ENCODE assay signal across 1 cellular context in the genomic region with DNA sequence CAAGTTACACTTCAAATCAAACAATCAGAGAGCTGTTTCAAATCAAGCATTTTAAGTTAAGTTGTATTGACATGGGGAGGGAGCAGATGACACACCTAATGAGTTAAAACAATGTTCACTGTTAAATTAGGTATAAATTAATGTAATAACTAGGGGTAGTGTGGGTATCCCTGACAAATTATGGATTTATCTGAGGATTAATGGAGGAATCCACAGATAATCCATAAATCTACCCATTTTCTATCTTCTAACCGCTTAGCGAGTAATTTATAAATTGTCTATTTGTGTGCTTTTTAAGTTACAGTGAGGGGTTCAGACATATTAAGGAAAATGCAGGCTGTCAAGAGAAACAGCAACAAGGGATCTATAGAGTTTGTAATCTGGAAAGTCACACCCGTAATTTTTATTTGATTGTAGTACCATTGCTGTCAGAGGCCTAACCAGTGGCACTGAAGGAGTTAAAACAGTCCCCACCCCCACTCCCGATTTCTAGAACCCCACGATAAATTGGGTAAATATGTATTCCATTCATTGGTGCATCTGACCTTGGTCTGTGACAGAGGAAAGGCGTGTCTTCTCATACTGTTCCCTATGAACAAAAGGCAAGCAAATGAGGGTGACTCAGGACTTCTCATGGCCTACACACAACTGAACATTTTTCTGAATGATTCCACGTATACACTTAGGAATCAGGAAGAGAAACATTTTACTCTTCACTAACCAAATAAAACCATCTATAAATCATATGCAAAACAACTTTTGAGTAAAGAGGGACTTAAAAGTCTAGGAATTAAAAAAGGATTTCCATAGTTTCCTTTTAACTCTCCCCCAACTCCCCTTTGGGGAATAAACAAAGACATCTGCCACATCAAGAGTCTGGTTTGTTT.
A peak's percentile ranks its signal among the peaks of the same experiment; 100 is the strongest.
TF ChIP-seq lines count a peak whose summit lies in the region.

No MANE protein-coding gene starts in this region.

TF ChIP-seq in K562, 482 proteins besides CTCF, POLR2A, EP300 and RAD21 (continued from another document and continues in another):
- TF ChIP-seq, protein P1, sequence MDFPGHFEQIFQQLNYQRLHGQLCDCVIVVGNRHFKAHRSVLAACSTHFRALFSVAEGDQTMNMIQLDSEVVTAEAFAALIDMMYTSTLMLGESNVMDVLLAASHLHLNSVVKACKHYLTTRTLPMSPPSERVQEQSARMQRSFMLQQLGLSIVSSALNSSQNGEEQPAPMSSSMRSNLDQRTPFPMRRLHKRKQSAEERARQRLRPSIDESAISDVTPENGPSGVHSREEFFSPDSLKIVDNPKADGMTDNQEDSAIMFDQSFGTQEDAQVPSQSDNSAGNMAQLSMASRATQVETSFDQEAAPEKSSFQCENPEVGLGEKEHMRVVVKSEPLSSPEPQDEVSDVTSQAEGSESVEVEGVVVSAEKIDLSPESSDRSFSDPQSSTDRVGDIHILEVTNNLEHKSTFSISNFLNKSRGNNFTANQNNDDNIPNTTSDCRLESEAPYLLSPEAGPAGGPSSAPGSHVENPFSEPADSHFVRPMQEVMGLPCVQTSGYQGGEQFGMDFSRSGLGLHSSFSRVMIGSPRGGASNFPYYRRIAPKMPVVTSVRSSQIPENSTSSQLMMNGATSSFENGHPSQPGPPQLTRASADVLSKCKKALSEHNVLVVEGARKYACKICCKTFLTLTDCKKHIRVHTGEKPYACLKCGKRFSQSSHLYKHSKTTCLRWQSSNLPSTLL (IDR thresholded peaks at IDR 0.05): no peak
- TF ChIP-seq ZC3H8 (IDR thresholded peaks at IDR 0.05): no peak
- no peak for TF ChIP-seq ETV1 (tag; conservative IDR thresholded peaks at IDR 0.05; ENCODE audit: low read depth)
- no peak for TF ChIP-seq SMC3 (conservative IDR thresholded peaks at IDR 0.05; ENCODE audit: insufficient read depth, low read depth, low read length)
- TF ChIP-seq ZNF140 (CRISPR knock-in tag; IDR thresholded peaks at IDR 0.05): no peak
- TF ChIP-seq, protein P2, sequence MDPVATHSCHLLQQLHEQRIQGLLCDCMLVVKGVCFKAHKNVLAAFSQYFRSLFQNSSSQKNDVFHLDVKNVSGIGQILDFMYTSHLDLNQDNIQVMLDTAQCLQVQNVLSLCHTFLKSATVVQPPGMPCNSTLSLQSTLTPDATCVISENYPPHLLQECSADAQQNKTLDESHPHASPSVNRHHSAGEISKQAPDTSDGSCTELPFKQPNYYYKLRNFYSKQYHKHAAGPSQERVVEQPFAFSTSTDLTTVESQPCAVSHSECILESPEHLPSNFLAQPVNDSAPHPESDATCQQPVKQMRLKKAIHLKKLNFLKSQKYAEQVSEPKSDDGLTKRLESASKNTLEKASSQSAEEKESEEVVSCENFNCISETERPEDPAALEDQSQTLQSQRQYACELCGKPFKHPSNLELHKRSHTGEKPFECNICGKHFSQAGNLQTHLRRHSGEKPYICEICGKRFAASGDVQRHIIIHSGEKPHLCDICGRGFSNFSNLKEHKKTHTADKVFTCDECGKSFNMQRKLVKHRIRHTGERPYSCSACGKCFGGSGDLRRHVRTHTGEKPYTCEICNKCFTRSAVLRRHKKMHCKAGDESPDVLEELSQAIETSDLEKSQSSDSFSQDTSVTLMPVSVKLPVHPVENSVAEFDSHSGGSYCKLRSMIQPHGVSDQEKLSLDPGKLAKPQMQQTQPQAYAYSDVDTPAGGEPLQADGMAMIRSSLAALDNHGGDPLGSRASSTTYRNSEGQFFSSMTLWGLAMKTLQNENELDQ (CRISPR knock-in tag; IDR thresholded peaks at IDR 0.05; ENCODE audit: borderline replicate concordance): no peak
- no peak for TF ChIP-seq ZNF586 (CRISPR knock-in tag; conservative IDR thresholded peaks at IDR 0.05)
- TF ChIP-seq, protein P3, sequence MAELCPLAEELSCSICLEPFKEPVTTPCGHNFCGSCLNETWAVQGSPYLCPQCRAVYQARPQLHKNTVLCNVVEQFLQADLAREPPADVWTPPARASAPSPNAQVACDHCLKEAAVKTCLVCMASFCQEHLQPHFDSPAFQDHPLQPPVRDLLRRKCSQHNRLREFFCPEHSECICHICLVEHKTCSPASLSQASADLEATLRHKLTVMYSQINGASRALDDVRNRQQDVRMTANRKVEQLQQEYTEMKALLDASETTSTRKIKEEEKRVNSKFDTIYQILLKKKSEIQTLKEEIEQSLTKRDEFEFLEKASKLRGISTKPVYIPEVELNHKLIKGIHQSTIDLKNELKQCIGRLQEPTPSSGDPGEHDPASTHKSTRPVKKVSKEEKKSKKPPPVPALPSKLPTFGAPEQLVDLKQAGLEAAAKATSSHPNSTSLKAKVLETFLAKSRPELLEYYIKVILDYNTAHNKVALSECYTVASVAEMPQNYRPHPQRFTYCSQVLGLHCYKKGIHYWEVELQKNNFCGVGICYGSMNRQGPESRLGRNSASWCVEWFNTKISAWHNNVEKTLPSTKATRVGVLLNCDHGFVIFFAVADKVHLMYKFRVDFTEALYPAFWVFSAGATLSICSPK (IDR thresholded peaks at IDR 0.05; ENCODE audit: borderline replicate concordance): no peak
- TF ChIP-seq ETV6 (IDR thresholded peaks at IDR 0.05; ENCODE audit: borderline replicate concordance in 1 of 2, low read depth in 2 of 2, low read length in 1 of 2): no peak; a peak in 1 of 4 replicates
- no peak for TF ChIP-seq ETV6 (CRISPR knock-in tag; IDR thresholded peaks at IDR 0.05; ENCODE audit: borderline replicate concordance)
- TF ChIP-seq FUS (optimal IDR thresholded peaks at IDR 0.05; ENCODE audit: low read depth, low read length): no peak
- no peak for TF ChIP-seq GATA2 (CRISPR knock-in tag; IDR thresholded peaks at IDR 0.05)
- TF ChIP-seq ZNF134 (CRISPR knock-in tag; conservative IDR thresholded peaks at IDR 0.05): 0 out of 2 replicates have a peak, but pooled peaks have one; percentile 11
- TF ChIP-seq, protein P4, sequence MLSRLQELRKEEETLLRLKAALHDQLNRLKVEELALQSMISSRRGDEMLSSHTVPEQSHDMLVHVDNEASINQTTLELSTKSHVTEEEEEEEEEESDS (CRISPR knock-in tag; IDR thresholded peaks at IDR 0.05): no peak
- TF ChIP-seq, protein P5, sequence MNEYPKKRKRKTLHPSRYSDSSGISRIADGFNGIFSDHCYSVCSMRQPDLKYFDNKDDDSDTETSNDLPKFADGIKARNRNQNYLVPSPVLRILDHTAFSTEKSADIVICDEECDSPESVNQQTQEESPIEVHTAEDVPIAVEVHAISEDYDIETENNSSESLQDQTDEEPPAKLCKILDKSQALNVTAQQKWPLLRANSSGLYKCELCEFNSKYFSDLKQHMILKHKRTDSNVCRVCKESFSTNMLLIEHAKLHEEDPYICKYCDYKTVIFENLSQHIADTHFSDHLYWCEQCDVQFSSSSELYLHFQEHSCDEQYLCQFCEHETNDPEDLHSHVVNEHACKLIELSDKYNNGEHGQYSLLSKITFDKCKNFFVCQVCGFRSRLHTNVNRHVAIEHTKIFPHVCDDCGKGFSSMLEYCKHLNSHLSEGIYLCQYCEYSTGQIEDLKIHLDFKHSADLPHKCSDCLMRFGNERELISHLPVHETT (CRISPR knock-in tag; conservative IDR thresholded peaks at IDR 0.05 in 1 of 2, IDR thresholded peaks at IDR 0.05 in 1 of 2): no peak
- TF ChIP-seq HNRNPLL (IDR thresholded peaks at IDR 0.05; ENCODE audit: low read depth, low read length, poor library complexity, severe bottlenecking): no peak
- TF ChIP-seq, protein P6, sequence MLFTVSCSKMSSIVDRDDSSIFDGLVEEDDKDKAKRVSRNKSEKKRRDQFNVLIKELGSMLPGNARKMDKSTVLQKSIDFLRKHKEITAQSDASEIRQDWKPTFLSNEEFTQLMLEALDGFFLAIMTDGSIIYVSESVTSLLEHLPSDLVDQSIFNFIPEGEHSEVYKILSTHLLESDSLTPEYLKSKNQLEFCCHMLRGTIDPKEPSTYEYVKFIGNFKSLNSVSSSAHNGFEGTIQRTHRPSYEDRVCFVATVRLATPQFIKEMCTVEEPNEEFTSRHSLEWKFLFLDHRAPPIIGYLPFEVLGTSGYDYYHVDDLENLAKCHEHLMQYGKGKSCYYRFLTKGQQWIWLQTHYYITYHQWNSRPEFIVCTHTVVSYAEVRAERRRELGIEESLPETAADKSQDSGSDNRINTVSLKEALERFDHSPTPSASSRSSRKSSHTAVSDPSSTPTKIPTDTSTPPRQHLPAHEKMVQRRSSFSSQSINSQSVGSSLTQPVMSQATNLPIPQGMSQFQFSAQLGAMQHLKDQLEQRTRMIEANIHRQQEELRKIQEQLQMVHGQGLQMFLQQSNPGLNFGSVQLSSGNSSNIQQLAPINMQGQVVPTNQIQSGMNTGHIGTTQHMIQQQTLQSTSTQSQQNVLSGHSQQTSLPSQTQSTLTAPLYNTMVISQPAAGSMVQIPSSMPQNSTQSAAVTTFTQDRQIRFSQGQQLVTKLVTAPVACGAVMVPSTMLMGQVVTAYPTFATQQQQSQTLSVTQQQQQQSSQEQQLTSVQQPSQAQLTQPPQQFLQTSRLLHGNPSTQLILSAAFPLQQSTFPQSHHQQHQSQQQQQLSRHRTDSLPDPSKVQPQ (CRISPR knock-in tag; IDR thresholded peaks at IDR 0.05; ENCODE audit: borderline replicate concordance): no peak
- no peak for TF ChIP-seq HDAC8 (tag; IDR thresholded peaks at IDR 0.05)
- no peak for TF ChIP-seq ZNF444 (CRISPR knock-in tag; IDR thresholded peaks at IDR 0.05)
- 0 out of 2 replicates have a peak, but pooled peaks have one; percentile 51 for TF ChIP-seq OTX1 (CRISPR knock-in tag; IDR thresholded peaks at IDR 0.05)
- TF ChIP-seq DACH1 (IDR thresholded peaks at IDR 0.05; ENCODE audit: partially characterized antibody): no peak
- peak; percentile 84 for TF ChIP-seq JUND (IDR thresholded peaks at IDR 0.05; ENCODE audit: borderline replicate concordance, low read depth, low read length)
- peak; percentile 76; the same call in 2 of the 3 replicates for TF ChIP-seq JUND (tag; IDR thresholded peaks at IDR 0.05; ENCODE audit: borderline replicate concordance, low read depth, low read length)
- 0 out of 4 replicates have a peak, but pooled peaks of 1 of the 2 experiments have one; percentile 21 for TF ChIP-seq TEAD1 (CRISPR knock-in tag; IDR thresholded peaks at IDR 0.05)
- TF ChIP-seq ZNF165 (CRISPR knock-in tag; IDR thresholded peaks at IDR 0.05; ENCODE audit: borderline replicate concordance): no peak
- no peak for TF ChIP-seq SMAD2 (IDR thresholded peaks at IDR 0.05; ENCODE audit: low read depth, low read length)
- TF ChIP-seq POLR2G (IDR thresholded peaks at IDR 0.05; ENCODE audit: low read depth, low read length): no peak
- TF ChIP-seq, protein P7, sequence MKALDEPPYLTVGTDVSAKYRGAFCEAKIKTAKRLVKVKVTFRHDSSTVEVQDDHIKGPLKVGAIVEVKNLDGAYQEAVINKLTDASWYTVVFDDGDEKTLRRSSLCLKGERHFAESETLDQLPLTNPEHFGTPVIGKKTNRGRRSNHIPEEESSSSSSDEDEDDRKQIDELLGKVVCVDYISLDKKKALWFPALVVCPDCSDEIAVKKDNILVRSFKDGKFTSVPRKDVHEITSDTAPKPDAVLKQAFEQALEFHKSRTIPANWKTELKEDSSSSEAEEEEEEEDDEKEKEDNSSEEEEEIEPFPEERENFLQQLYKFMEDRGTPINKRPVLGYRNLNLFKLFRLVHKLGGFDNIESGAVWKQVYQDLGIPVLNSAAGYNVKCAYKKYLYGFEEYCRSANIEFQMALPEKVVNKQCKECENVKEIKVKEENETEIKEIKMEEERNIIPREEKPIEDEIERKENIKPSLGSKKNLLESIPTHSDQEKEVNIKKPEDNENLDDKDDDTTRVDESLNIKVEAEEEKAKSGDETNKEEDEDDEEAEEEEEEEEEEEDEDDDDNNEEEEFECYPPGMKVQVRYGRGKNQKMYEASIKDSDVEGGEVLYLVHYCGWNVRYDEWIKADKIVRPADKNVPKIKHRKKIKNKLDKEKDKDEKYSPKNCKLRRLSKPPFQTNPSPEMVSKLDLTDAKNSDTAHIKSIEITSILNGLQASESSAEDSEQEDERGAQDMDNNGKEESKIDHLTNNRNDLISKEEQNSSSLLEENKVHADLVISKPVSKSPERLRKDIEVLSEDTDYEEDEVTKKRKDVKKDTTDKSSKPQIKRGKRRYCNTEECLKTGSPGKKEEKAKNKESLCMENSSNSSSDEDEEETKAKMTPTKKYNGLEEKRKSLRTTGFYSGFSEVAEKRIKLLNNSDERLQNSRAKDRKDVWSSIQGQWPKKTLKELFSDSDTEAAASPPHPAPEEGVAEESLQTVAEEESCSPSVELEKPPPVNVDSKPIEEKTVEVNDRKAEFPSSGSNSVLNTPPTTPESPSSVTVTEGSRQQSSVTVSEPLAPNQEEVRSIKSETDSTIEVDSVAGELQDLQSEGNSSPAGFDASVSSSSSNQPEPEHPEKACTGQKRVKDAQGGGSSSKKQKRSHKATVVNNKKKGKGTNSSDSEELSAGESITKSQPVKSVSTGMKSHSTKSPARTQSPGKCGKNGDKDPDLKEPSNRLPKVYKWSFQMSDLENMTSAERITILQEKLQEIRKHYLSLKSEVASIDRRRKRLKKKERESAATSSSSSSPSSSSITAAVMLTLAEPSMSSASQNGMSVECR (CRISPR knock-in tag; IDR thresholded peaks at IDR 0.05): no peak
- no peak for TF ChIP-seq RBM14 (IDR thresholded peaks at IDR 0.05; ENCODE audit: borderline replicate concordance, insufficient read depth, low read depth, low read length)
- no peak for TF ChIP-seq COPS2 (conservative IDR thresholded peaks at IDR 0.05)
- TF ChIP-seq, protein P8, sequence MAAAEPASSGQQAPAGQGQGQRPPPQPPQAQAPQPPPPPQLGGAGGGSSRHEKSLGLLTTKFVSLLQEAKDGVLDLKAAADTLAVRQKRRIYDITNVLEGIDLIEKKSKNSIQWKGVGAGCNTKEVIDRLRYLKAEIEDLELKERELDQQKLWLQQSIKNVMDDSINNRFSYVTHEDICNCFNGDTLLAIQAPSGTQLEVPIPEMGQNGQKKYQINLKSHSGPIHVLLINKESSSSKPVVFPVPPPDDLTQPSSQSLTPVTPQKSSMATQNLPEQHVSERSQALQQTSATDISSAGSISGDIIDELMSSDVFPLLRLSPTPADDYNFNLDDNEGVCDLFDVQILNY (CRISPR knock-in tag; IDR thresholded peaks at IDR 0.05): no peak
- TF ChIP-seq CHD1 (IDR thresholded peaks at IDR 0.05; ENCODE audit: low read length): peak; percentile 47
- TF ChIP-seq RB1 (IDR thresholded peaks at IDR 0.05; ENCODE audit: low read depth): no peak
- no peak for TF ChIP-seq CBFA2T2 (conservative IDR thresholded peaks at IDR 0.05)
- TF ChIP-seq SP1 (CRISPR knock-in tag; IDR thresholded peaks at IDR 0.05): 0 out of 2 replicates have a peak, but pooled peaks have one; percentile 19
- TF ChIP-seq ZC3H4 (CRISPR knock-in tag; IDR thresholded peaks at IDR 0.05; ENCODE audit: borderline replicate concordance): no peak
- 0 out of 2 replicates have a peak, but pooled peaks have one; percentile 19 for TF ChIP-seq KAT7 (CRISPR knock-in tag; IDR thresholded peaks at IDR 0.05; ENCODE audit: borderline replicate concordance)
- TF ChIP-seq SP2 (IDR thresholded peaks at IDR 0.05; ENCODE audit: extremely low read depth, low read depth, low read length, poor library complexity, severe bottlenecking): no peak
- TF ChIP-seq KDM2B (CRISPR knock-in tag; IDR thresholded peaks at IDR 0.05): no peak
- no peak for TF ChIP-seq MED1 (CRISPR knock-in tag; IDR thresholded peaks at IDR 0.05; ENCODE audit: borderline replicate concordance)
- TF ChIP-seq XRCC5 (IDR thresholded peaks at IDR 0.05; ENCODE audit: low read depth, low read length): no peak
- TF ChIP-seq, protein P9, sequence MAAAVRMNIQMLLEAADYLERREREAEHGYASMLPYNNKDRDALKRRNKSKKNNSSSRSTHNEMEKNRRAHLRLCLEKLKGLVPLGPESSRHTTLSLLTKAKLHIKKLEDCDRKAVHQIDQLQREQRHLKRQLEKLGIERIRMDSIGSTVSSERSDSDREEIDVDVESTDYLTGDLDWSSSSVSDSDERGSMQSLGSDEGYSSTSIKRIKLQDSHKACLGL (CRISPR knock-in tag; IDR thresholded peaks at IDR 0.05; ENCODE audit: borderline replicate concordance, poor library complexity, severe bottlenecking): no peak
- no peak for TF ChIP-seq ZSCAN29 (IDR thresholded peaks at IDR 0.05)
